Comparison of ENCODE assay signal across 8 cellular contexts in genomic region chr3:51994530-51994929, GRCh38. TPM values are rescaled to one million over a fixed set of nuclear protein-coding genes. Genes with fewer than 3 reads are reported as not detected.
DNase-seq lines count a peak whose midpoint lies in the region; ATAC-seq and TF ChIP-seq lines count a peak whose summit lies in the region.

No MANE protein-coding gene starts in this region.

- peaks cover 8% of the 10 kb centered on the region for H3K4me1 ChIP-seq in GM23248 (ENCODE audit: insufficient read depth)
- peaks cover 14% of the 10 kb centered on the region for H3K4me1 ChIP-seq in fibroblast of lung (ENCODE audit: control insufficient read depth, extremely low read depth, insufficient read depth, low read length)

- H3K9me2 ChIP-seq in GM23248 (ENCODE audit: insufficient read depth), result no peaks in the 10 kb centered on the region

- H3K4me2 ChIP-seq in GM23248 (ENCODE audit: unreplicated experiment) (peak overlapping the region; percentile 98), fibroblast of lung (ENCODE audit: extremely low read depth, insufficient read depth, low read length) (peak overlapping the region; percentile 96)

- in situ Hi-C loops in GM23248 (cut with MboI), result no loop called here

- peaks cover 21% of the 10 kb centered on the region for H3K36me3 Mint-ChIP-seq in T-cell

- DNase-seq in GM23248 (no peak), T-cell (no peak), fibroblast of lung (ENCODE audit: low read depth in 2 of 2) (no peak), retinal pigment epithelial cell (ENCODE audit: low read depth) (no peak), COR-L47 (lab: John Stamatoyannopoulos, UW) (no peak), HT-29 (ENCODE audit: low spot score) (no peak)

- H3K27ac Mint-ChIP-seq in T-cell, result peak overlapping the region; percentile 100

- no peaks in the 10 kb centered on the region for H3K9me3 Mint-ChIP-seq in T-cell

- CTCF ChIA-PET in T-cell (lab: Charles Lee), result interaction anchor here in 1 of 2 donors (0.6 to 0.9 kb wide), 2 partner anchors 15 to 53 kb away, joined by 3 to 4 read pairs; partner anchors contain the start of genes PARP3 and RRP9

- peak overlapping the region; percentile 99 for H3K9ac ChIP-seq in GM23248
- peak overlapping the region; percentile 91 for H3K9ac ChIP-seq in fibroblast of lung (ENCODE audit: insufficient read depth, low read length)

- no peak for TF ChIP-seq CTCF in fibroblast of lung (conservative IDR thresholded peaks at IDR 0.05 in 1 of 2, IDR thresholded peaks at IDR 0.05 in 1 of 2; ENCODE audit: low read depth in 1 of 2, low read length in 2 of 2)
- no peak for TF ChIP-seq CTCF in retinal pigment epithelial cell (conservative IDR thresholded peaks at IDR 0.05; ENCODE audit: low read depth, low read length)

- H3K9me3 ChIP-seq in GM23248 (ENCODE audit: low read depth) (no peaks in the 10 kb centered on the region), fibroblast of lung (ENCODE audit: control insufficient read depth, insufficient read depth, low read depth, low read length) (no peaks in the 10 kb centered on the region)

- no peak overlapping the region for H2AFZ ChIP-seq in GM23248
- no peak overlapping the region for H2AFZ ChIP-seq in fibroblast of lung (ENCODE audit: low read length)

- H3K79me2 ChIP-seq in GM23248 (ENCODE audit: insufficient read depth) (peaks cover 42% of the 10 kb centered on the region), fibroblast of lung (ENCODE audit: control insufficient read depth, insufficient read depth, low read length) (peaks cover 28% of the 10 kb centered on the region)

- peak overlapping the region; percentile 100 for H3K4me3 ChIP-seq in GM23248
- peak overlapping the region; percentile 96 to 100 (median 99) for H3K4me3 ChIP-seq in fibroblast of lung (replicated peaks in 1 of 4; ENCODE audit: control extremely low read depth in 1 of 4, insufficient read depth in 1 of 4, low read depth in 3 of 4, low read length in 4 of 4)
- peak overlapping the region; percentile 100 for H3K4me3 ChIP-seq in retinal pigment epithelial cell (ENCODE audit: low read length)

- peak overlapping the region; percentile 99 to 100 (median 100) for H3K4me3 Mint-ChIP-seq in T-cell

- ATAC-seq in T-cell (replicated peaks in 1 of 4) (no peak), GM19397 (IDR thresholded peaks at IDR 0.05; ENCODE audit: unreplicated experiment) (no peak), HG03342 (IDR thresholded peaks at IDR 0.05; ENCODE audit: unreplicated experiment) (no peak)

- H4K20me1 ChIP-seq in GM23248 (ENCODE audit: insufficient read depth) (peaks cover 3% of the 10 kb centered on the region; the same call in 1 of the 2 replicates), fibroblast of lung (ENCODE audit: control insufficient read depth, extremely low read depth, insufficient read depth, low read length) (no peaks in the 10 kb centered on the region)

- H3K27ac ChIP-seq in GM23248, result peak overlapping the region; percentile 88
- H3K27ac ChIP-seq in fibroblast of lung (ENCODE audit: insufficient read depth, low read length), result peak overlapping the region; percentile 93

- POLR2A ChIA-PET in T-cell (lab: Charles Lee), result interaction anchor here in 1 of 2 donors (1.7 kb wide), 1 partner anchor 12 kb away, joined by 5 read pairs; the partner anchor contains the start of gene ACY1

- H3K27me3 Mint-ChIP-seq in T-cell, result no peaks in the 10 kb centered on the region

- peaks cover 31 to 41% (median 37%) of the 10 kb centered on the region in 3 donors for H3K4me1 Mint-ChIP-seq in T-cell

- H3K36me3 ChIP-seq in GM23248 (ENCODE audit: low read depth), result peaks cover 23% of the 10 kb centered on the region; the same call in 1 of the 2 replicates
- peaks cover 16% of the 10 kb centered on the region for H3K36me3 ChIP-seq in fibroblast of lung (ENCODE audit: control insufficient read depth, insufficient read depth, low read length)

- WGBS in GM23248 (ENCODE audit: low coverage in 1 of 2, low lambda C conversion rate in 2 of 2, missing lambda C conversion rate in 2 of 2), 2 experiments, result 75 to 76% methylated on average over 2 of the region's 2 CpGs

- H3K27me3 ChIP-seq in GM23248 (replicated peaks; ENCODE audit: insufficient read depth) (no peaks in the 10 kb centered on the region), fibroblast of lung (ENCODE audit: control insufficient read depth, insufficient read depth, low read length) (no peaks in the 10 kb centered on the region)

- peaks cover 32% of the 10 kb centered on the region for H3F3A ChIP-seq in GM23248 (ENCODE audit: insufficient read depth)

RNA-seq across cellular contexts. Expression of gene RPL29, which starts 1.2 kb away (rescaled TPM):
- total RNA-seq in GM23248 (2014; rRNA removed; shearing (Covaris generic)), result 965 and 1,164 TPM in 2 replicates
- polyA plus RNA-seq in GM23248 (2016; fragmentation: Nextera tagmentation; extraction: Ambion mirVana) (665 and 690 TPM in 2 replicates), fibroblast of lung (1,512 and 1,580 TPM in 2 replicates)
- total RNA-seq in T-cell (1,000 to 10,000 TPM; 1,518 to 1,711 (median 1,629) TPM), fibroblast of lung (1,076 and 1,351 TPM in 2 replicates)
- 1,612 and 1,638 TPM in 2 replicates for polyA plus RNA-seq in fibroblast of lung (2012)
- polyA minus RNA-seq in fibroblast of lung (ENCODE audit: low replicate concordance), result 263 and 406 TPM in 2 replicates
- total RNA-seq in HT-29 (2014; rRNA removed; shearing (Covaris generic)), result 609 and 691 TPM in 2 replicates

RNA-seq across cellular contexts. Expression of gene ACY1, which starts 11.2 kb away (rescaled TPM):
- 66.6 and 73.6 TPM in 2 replicates for total RNA-seq in GM23248 (2014; rRNA removed; shearing (Covaris generic))
- polyA plus RNA-seq in GM23248 (2016; fragmentation: Nextera tagmentation; extraction: Ambion mirVana) (35.8 and 38.1 TPM in 2 replicates), fibroblast of lung (21.4 and 26.9 TPM in 2 replicates)
- total RNA-seq in T-cell (10 to 100 TPM in 3 of 5 donors, 1 to 10 TPM in 2; 6.2 to 19.0 (median 13.3) TPM), fibroblast of lung (36.0 and 40.3 TPM in 2 replicates)
- 29.7 and 37.8 TPM in 2 replicates for polyA plus RNA-seq in fibroblast of lung (2012)
- 71.1 and 134 TPM in 2 replicates for polyA minus RNA-seq in fibroblast of lung (ENCODE audit: low replicate concordance)
- total RNA-seq in HT-29 (2014; rRNA removed; shearing (Covaris generic)), result 143 and 164 TPM in 2 replicates

RNA-seq across cellular contexts. Expression of gene ABHD14A, which starts 19.7 kb away (rescaled TPM):
- 33.1 and 37.9 TPM in 2 replicates for total RNA-seq in GM23248 (2014; rRNA removed; shearing (Covaris generic))
- polyA plus RNA-seq in GM23248 (2016; fragmentation: Nextera tagmentation; extraction: Ambion mirVana) (33.0 and 35.5 TPM in 2 replicates), fibroblast of lung (7.8 and 10.2 TPM in 2 replicates)
- total RNA-seq in T-cell (10 to 100 TPM; 14.3 to 26.5 (median 20.8) TPM), fibroblast of lung (5.1 and 9.0 TPM in 2 replicates)
- 10.6 and 15.9 TPM in 2 replicates for polyA plus RNA-seq in fibroblast of lung (2012)
- polyA minus RNA-seq in fibroblast of lung (ENCODE audit: low replicate concordance), result 11.3 and 15.1 TPM in 2 replicates
- total RNA-seq in HT-29 (2014; rRNA removed; shearing (Covaris generic)), result 11.7 and 16.0 TPM in 2 replicates

RNA-seq across cellular contexts. Expression of gene ABHD14B, which starts 20.7 kb away (rescaled TPM):
- 60.3 and 60.4 TPM in 2 replicates for total RNA-seq in GM23248 (2014; rRNA removed; shearing (Covaris generic))
- polyA plus RNA-seq in GM23248 (2016; fragmentation: Nextera tagmentation; extraction: Ambion mirVana), result 64.9 and 70.9 TPM in 2 replicates
- total RNA-seq in T-cell, result 10 to 100 TPM; 55.7 to 86.4 (median 78.5) TPM
- 21.1 and 27.4 TPM in 2 replicates for total RNA-seq in fibroblast of lung
- 38.2 and 46.3 TPM in 2 replicates for polyA plus RNA-seq in fibroblast of lung
- polyA plus RNA-seq in fibroblast of lung (2012), result 33.6 and 39.0 TPM in 2 replicates
- 50.6 and 60.5 TPM in 2 replicates for polyA minus RNA-seq in fibroblast of lung (ENCODE audit: low replicate concordance)
- 33.5 and 41.3 TPM in 2 replicates for total RNA-seq in HT-29 (2014; rRNA removed; shearing (Covaris generic))

RNA-seq across cellular contexts. Expression of gene PCBP4, which starts 27.3 kb away (rescaled TPM):
- total RNA-seq in GM23248 (2014; rRNA removed; shearing (Covaris generic)), result 71.2 and 91.2 TPM in 2 replicates
- 40.4 and 45.0 TPM in 2 replicates for polyA plus RNA-seq in GM23248 (2016; fragmentation: Nextera tagmentation; extraction: Ambion mirVana)
- total RNA-seq in T-cell, result 10 to 100 TPM; 11.7 to 33.3 (median 26.6) TPM
- total RNA-seq in fibroblast of lung, result 23.4 and 46.2 TPM in 2 replicates
- polyA plus RNA-seq in fibroblast of lung, result 40.2 and 47.1 TPM in 2 replicates
- polyA plus RNA-seq in fibroblast of lung (2012), result 51.0 and 70.8 TPM in 2 replicates
- 100 and 145 TPM in 2 replicates for polyA minus RNA-seq in fibroblast of lung (ENCODE audit: low replicate concordance)
- total RNA-seq in HT-29 (2014; rRNA removed; shearing (Covaris generic)), result 17.8 and 19.3 TPM in 2 replicates
